Comparison of ENCODE assay signal across 20 cellular contexts in genomic region chr14:73365727-73366126, GRCh38.
"Had no signal": no experiment of that assay in that cellular context is flagged by ENCODE, and none has a peak within 500 bp of the region (broad histone marks: within the 10 kb centered on the region; RNA-seq: fewer than 3 reads in every experiment).

No MANE protein-coding gene starts in this region.

- ATAC-seq: activated naive CD8-positive, alpha-beta T cell treated with anti-CD3 and anti-CD28 coated beads, Interleukin-2, amount 50 U/mL, for 24 hours; right cardiac atrium had no signal

- H3K9me3 ChIP-seq: left ventricle myocardium inferior, stomach, testis had no signal

- H3K27ac ChIP-seq: left ventricle myocardium inferior, skin epidermis, stomach, testis had no signal

- H3K4me3 ChIP-seq: left ventricle myocardium inferior, skin epidermis, stomach, testis had no signal

- DNase-seq: activated B cell treated with CpG ODN at 0.5 μM for 24 hours; activated CD4-positive, alpha-beta memory T cell treated with anti-CD3 and anti-CD28 coated beads, Interleukin-2, amount 10 ng/mL, durations not matched to agents 7 days and 5 days; activated CD4-positive, alpha-beta T cell treated with anti-CD3 and anti-CD28 coated beads for 48 hours; activated naive CD4-positive, alpha-beta T cell treated with anti-CD3 and anti-CD28 coated beads for 36 hours; activated naive CD8-positive, alpha-beta T cell treated with anti-CD3 and anti-CD28 coated beads, Interleukin-2, amount 50 U/mL, for 24 hours; activated T-cell treated with anti-CD3 and anti-CD28 coated beads, Interleukin-2, amount 50 U/mL, for 24 hours; aorta; endodermal cell; erythroblast; foreskin melanocyte; glutamatergic neuron; left ventricle myocardium inferior; right cardiac atrium; stimulated activated CD4-positive, alpha-beta T cell treated with anti-CD3 and anti-CD28 coated beads, Interleukin-15, amount 100 ng/mL, for 24 hours; stimulated activated CD4-positive, alpha-beta T cell treated with anti-CD3 and anti-CD28 coated beads, Interleukin-4, amount 100 ng/mL, for 1 hour; stomach; T-helper 1 cell; T-helper 9 cell; testis had no signal

- H3K4me1 ChIP-seq: testis had no signal

- H3K27me3 ChIP-seq: stomach, testis had no signal
